In genomic region chr7:128645844-128646243, GRCh38 we compare ENCODE assay signal across 10 cellular contexts. TPM values are rescaled to one million over a fixed set of nuclear protein-coding genes. Genes with fewer than 3 reads are reported as not detected.
DNase-seq lines count a peak whose midpoint lies in the region; ATAC-seq and TF ChIP-seq lines count a peak whose summit lies in the region.
"Not testable (repeated sequence)": the region's sequence is repeated elsewhere in the genome, so short reads cannot be mapped to it uniquely, and the experiment has no call there.
"Had no signal": no experiment of that assay in that cellular context is flagged by ENCODE, and none has a peak within 500 bp of the region (broad histone marks: within the 10 kb centered on the region; RNA-seq: fewer than 3 reads in every experiment).

No MANE protein-coding gene starts in this region.

- not testable (repeated sequence) for TF ChIP-seq CTCF in activated B cell treated with CpG ODN at 0.5 μM for 24 hours (IDR thresholded peaks at IDR 0.05); choroid plexus epithelial cell (conservative IDR thresholded peaks at IDR 0.05; ENCODE audit: low read depth, low read length); glutamatergic neuron (IDR thresholded peaks at IDR 0.05; ENCODE audit: partially characterized antibody, unreplicated experiment); nephron progenitor cell (IDR thresholded peaks at IDR 0.05)

- not testable (repeated sequence) for TF ChIP-seq RAD21 in Ishikawa (IDR thresholded peaks at IDR 0.05; ENCODE audit: low read depth)

- H3K4me3 Mint-ChIP-seq in activated B cell treated with CpG ODN at 0.5 μM for 24 hours; activated naive CD8-positive, alpha-beta T cell treated with anti-CD3 and anti-CD28 coated beads for 36 hours; glutamatergic neuron (ENCODE audit: unreplicated experiment); nephron progenitor cell: not testable (repeated sequence)

- peak overlapping the region; percentile 16 for H3K27ac Mint-ChIP-seq in activated B cell treated with CpG ODN at 0.5 μM for 24 hours
- H3K27ac Mint-ChIP-seq in activated naive CD8-positive, alpha-beta T cell treated with anti-CD3 and anti-CD28 coated beads for 36 hours, result peak overlapping the region; percentile 50
- H3K27ac Mint-ChIP-seq in glutamatergic neuron (ENCODE audit: unreplicated experiment), result peak overlapping the region; percentile 70
- H3K27ac Mint-ChIP-seq in nephron progenitor cell, result not testable (repeated sequence)

- H3K4me3 ChIP-seq in choroid plexus epithelial cell (ENCODE audit: low read depth, low read length), result not testable (repeated sequence)

- DNase-seq in EH (ENCODE audit: low read depth) (peak; percentile 12), choroid plexus epithelial cell (ENCODE audit: low read depth) (peak; percentile 12), nephron progenitor cell (peak; percentile 14)
- DNase-seq in activated B cell treated with CpG ODN at 0.5 μM for 24 hours; activated naive CD8-positive, alpha-beta T cell treated with anti-CD3 and anti-CD28 coated beads for 36 hours; glutamatergic neuron: not testable (repeated sequence)

- H3K36me3 Mint-ChIP-seq in activated B cell treated with CpG ODN at 0.5 μM for 24 hours (ENCODE audit: low read depth), result peaks cover 40% of the 10 kb centered on the region
- not testable (repeated sequence) for H3K36me3 Mint-ChIP-seq in activated naive CD8-positive, alpha-beta T cell treated with anti-CD3 and anti-CD28 coated beads for 36 hours; glutamatergic neuron (ENCODE audit: unreplicated experiment)
- H3K36me3 Mint-ChIP-seq in nephron progenitor cell (ENCODE audit: low read depth), result peaks cover 22% of the 10 kb centered on the region

- POLR2A ChIA-PET in activated B cell treated with CpG ODN at 0.5 μM for 24 hours (lab: Charles Lee), result not testable (repeated sequence)

- ATAC-seq in activated B cell treated with CpG ODN at 0.5 μM for 24 hours (ENCODE audit: low read depth), result not testable (repeated sequence)

- H3K9me3 Mint-ChIP-seq in activated B cell treated with CpG ODN at 0.5 μM for 24 hours; activated naive CD8-positive, alpha-beta T cell treated with anti-CD3 and anti-CD28 coated beads for 36 hours; glutamatergic neuron (ENCODE audit: unreplicated experiment); nephron progenitor cell: not testable (repeated sequence)

- CTCF ChIA-PET in activated B cell treated with CpG ODN at 0.5 μM for 24 hours (lab: Charles Lee), result not testable (repeated sequence)

- not testable (repeated sequence) for H3K27me3 Mint-ChIP-seq in activated B cell treated with CpG ODN at 0.5 μM for 24 hours; activated naive CD8-positive, alpha-beta T cell treated with anti-CD3 and anti-CD28 coated beads for 36 hours; glutamatergic neuron (ENCODE audit: unreplicated experiment); nephron progenitor cell (ENCODE audit: low read depth, poor library complexity)

- intact Hi-C loops in activated B cell treated with CpG ODN at 0.5 μM for 24 hours (cut with micrococcal nuclease), result not testable (repeated sequence)

- not testable (repeated sequence) for H3K4me1 Mint-ChIP-seq in activated B cell treated with CpG ODN at 0.5 μM for 24 hours; activated naive CD8-positive, alpha-beta T cell treated with anti-CD3 and anti-CD28 coated beads for 36 hours; glutamatergic neuron (ENCODE audit: low read depth, unreplicated experiment); nephron progenitor cell

- TF ChIP-seq EP300 in Ishikawa (IDR thresholded peaks at IDR 0.05; ENCODE audit: borderline replicate concordance), result not testable (repeated sequence)

TF ChIP-seq in Ishikawa, 13 proteins besides CTCF, POLR2A, EP300 and RAD21:
- peak; percentile 78 for TF ChIP-seq REST (IDR thresholded peaks at IDR 0.05; ENCODE audit: low read depth)

RNA-seq across cellular contexts. Expression of gene GARIN1A, which starts 26.2 kb away (rescaled TPM):
- total RNA-seq in activated B cell treated with CpG ODN at 0.5 μM for 24 hours (1.2 and 1.4 TPM in 2 replicates), glutamatergic neuron (ENCODE audit: unreplicated experiment) (8.2 TPM)
- under 1 TPM; 0.29 to 0.30 TPM for total RNA-seq in activated naive CD8-positive, alpha-beta T cell treated with anti-CD3 and anti-CD28 coated beads for 36 hours
- total RNA-seq: A172, H7, HepG2 had no signal
